Comparison of ENCODE assay signal across 15 cellular contexts in genomic region chr6:139853302-139853992, GRCh38.
DNase-seq lines count a peak whose midpoint lies in the region; ATAC-seq and TF ChIP-seq lines count a peak whose summit lies in the region.
"Had no signal": no experiment of that assay in that cellular context is flagged by ENCODE, and none has a peak within 500 bp of the region (broad histone marks: within the 10 kb centered on the region; RNA-seq: fewer than 3 reads in every experiment).

No MANE protein-coding gene starts in this region.

- H3K4me1 ChIP-seq in colonic mucosa (peaks cover 3% of the 10 kb centered on the region), mucosa of descending colon (ENCODE audit: low read depth) (peaks cover 21% of the 10 kb centered on the region), tibial nerve (peaks cover 0 to 11% (median 0%) of the 10 kb centered on the region in 4 donors)

- H3K36me3 Mint-ChIP-seq in activated CD4-positive, alpha-beta memory T cell treated with anti-CD3 and anti-CD28 coated beads for 36 hours = no peaks in the 10 kb centered on the region

- POLR2A ChIA-PET in AG04449 (lab: Yijun Ruan, JAX) (interaction anchor here (0.6 to 5.8 kb wide), 4 partner anchors 89 to 1046 kb away, joined by 3 to 46 read pairs (median 3); partner anchors contain the start of gene CITED2), HEK293T (lab: Yijun Ruan, JAX) (interaction anchor here (1.6 to 3.2 kb wide), 2 partner anchors 10 to 479 kb away, joined by 3 to 19 read pairs; partner anchors contain the start of gene CITED2)
- POLR2A ChIA-PET in activated CD4-positive, alpha-beta memory T cell treated with anti-CD3 and anti-CD28 coated beads for 36 hours (lab: Charles Lee) = no interaction called here

- peaks cover 2% of the 10 kb centered on the region for H3K27me3 Mint-ChIP-seq in activated CD4-positive, alpha-beta memory T cell treated with anti-CD3 and anti-CD28 coated beads for 36 hours
- H3K27me3 Mint-ChIP-seq: B cell had no signal

- H3K36me3 ChIP-seq in colonic mucosa (no peaks in the 10 kb centered on the region), mucosa of descending colon (ENCODE audit: low read depth) (no peaks in the 10 kb centered on the region), tibial nerve (no peaks in the 10 kb centered on the region)
- H3K36me3 ChIP-seq: SJSA1 had no signal

- no peak for TF ChIP-seq EP300 in tibial nerve (IDR thresholded peaks at IDR 0.05)

- intact Hi-C loops in colonic mucosa (cut with DNase I) (no loop called here), mucosa of descending colon (cut with DNase I, micrococcal nuclease) (loop anchor here (5.0 to 10.0 kb wide), 2 partner anchors 476 to 479 kb away; partner anchors contain the start of gene CITED2 (in 1 of the 2))
- intact Hi-C loops in activated CD4-positive, alpha-beta memory T cell treated with anti-CD3 and anti-CD28 coated beads for 36 hours (cut with micrococcal nuclease) = no loop called here

- no peak overlapping the region for H3K9ac ChIP-seq in colonic mucosa (ENCODE audit: low read depth in 2 of 2, low read length in 2 of 2)

- no peak for TF ChIP-seq CTCF in AG04449 (IDR thresholded peaks at IDR 0.05; ENCODE audit: insufficient read depth, low read length, missing control alignments)
- TF ChIP-seq CTCF in colonic mucosa (IDR thresholded peaks at IDR 0.05) = no peak
- no peak for TF ChIP-seq CTCF in mucosa of descending colon (IDR thresholded peaks at IDR 0.05)
- TF ChIP-seq CTCF in tibial nerve (IDR thresholded peaks at IDR 0.05) = no peak

- peaks cover 5% of the 10 kb centered on the region for H3K9me3 Mint-ChIP-seq in activated CD4-positive, alpha-beta memory T cell treated with anti-CD3 and anti-CD28 coated beads for 36 hours

- H3K27me3 ChIP-seq in colonic mucosa (no peaks in the 10 kb centered on the region), tibial nerve (no peaks in the 10 kb centered on the region)
- H3K27me3 ChIP-seq: SJSA1 had no signal

- H3K9me3 ChIP-seq in colonic mucosa (no peaks in the 10 kb centered on the region), mucosa of descending colon (no peaks in the 10 kb centered on the region), tibial nerve (peaks cover 0 to 16% (median 5%) of the 10 kb centered on the region in 4 donors)
- H3K9me3 ChIP-seq: SJSA1 had no signal

- no peak overlapping the region for H3K27ac Mint-ChIP-seq in activated CD4-positive, alpha-beta memory T cell treated with anti-CD3 and anti-CD28 coated beads for 36 hours
- H3K27ac Mint-ChIP-seq: B cell had no signal

- no peak overlapping the region for H3K4me3 Mint-ChIP-seq in activated CD4-positive, alpha-beta memory T cell treated with anti-CD3 and anti-CD28 coated beads for 36 hours
- H3K4me3 Mint-ChIP-seq: B cell, neural crest cell had no signal

- peak; percentile 90 for ATAC-seq in mucosa of descending colon

- 31 to 32% methylated on average over 3 of the region's 3 CpGs for WGBS in tibial nerve, 2 donors

- H3K27ac ChIP-seq in colonic mucosa (peak overlapping the region; percentile 68), tibial nerve (no peak overlapping the region)
- H3K27ac ChIP-seq: HL-60, SJSA1 had no signal

- CTCF ChIA-PET in AG04449 (lab: Yijun Ruan, JAX) = interaction anchor here (1.5 kb wide), 1 partner anchor 484 kb away, joined by 3 read pairs; no protein-coding TSS in a partner anchor
- CTCF ChIA-PET in HEK293T (lab: Yijun Ruan, JAX) = interaction anchor here (1.1 kb wide), 1 partner anchor 481 kb away, joined by 4 read pairs; no protein-coding TSS in a partner anchor
- CTCF ChIA-PET in activated CD4-positive, alpha-beta memory T cell treated with anti-CD3 and anti-CD28 coated beads for 36 hours (lab: Charles Lee) = interaction anchor here (1.1 to 1.5 kb wide), 2 partner anchors 13 to 484 kb away, joined by 3 read pairs; no protein-coding TSS in a partner anchor

- H3K4me1 Mint-ChIP-seq in activated CD4-positive, alpha-beta memory T cell treated with anti-CD3 and anti-CD28 coated beads for 36 hours (ENCODE audit: low read depth) = no peaks in the 10 kb centered on the region
- H3K4me1 Mint-ChIP-seq: B cell had no signal

- DNase-seq in AG04449 (ENCODE audit: low read depth, low spot score) (peak; percentile 53), HEK293T (ENCODE audit: extremely low spot score) (no peak), colonic mucosa (peak; percentile 73), mucosa of descending colon (peak in 1 of 3 donors; percentile 77), islet precursor cell (no peak), T-helper 1 cell (no peak), tibial nerve (ENCODE audit: low spot score in 2 of 2) (no peak)
- DNase-seq in activated CD4-positive, alpha-beta memory T cell treated with anti-CD3 and anti-CD28 coated beads for 36 hours = no peak
- DNase-seq: GDM1, NCI-H1092, NCI-H69 had no signal

- no peak for TF ChIP-seq POLR2A in tibial nerve (IDR thresholded peaks at IDR 0.05)

- no peak overlapping the region for H3K4me3 ChIP-seq in AG04449 (ENCODE audit: low read depth, low read length)
- no peak overlapping the region for H3K4me3 ChIP-seq in colonic mucosa
- no peak overlapping the region for H3K4me3 ChIP-seq in mucosa of descending colon
- H3K4me3 ChIP-seq in tibial nerve = no peak overlapping the region
- H3K4me3 ChIP-seq: SJSA1 had no signal

TF ChIP-seq in HEK293T, 16 proteins besides CTCF, POLR2A, EP300 and RAD21:
- TF ChIP-seq TARDBP (IDR thresholded peaks at IDR 0.05) (no peak), NFRKB (IDR thresholded peaks at IDR 0.05) (no peak), ARNT (IDR thresholded peaks at IDR 0.05) (0 out of 2 replicates have a peak, but pooled peaks have one; percentile 15), CTBP1 (IDR thresholded peaks at IDR 0.05; ENCODE audit: borderline replicate concordance) (peak; percentile 63; the same call in 1 of the 2 replicates), PKNOX1 (IDR thresholded peaks at IDR 0.05) (peak; percentile 59)

Comparison
In these comparisons a context has a peak if more than half of its experiments do, and no peak if none do; other contexts are left out.
1. DNase-seq: peak in AG04449 (single experiment) and colonic mucosa (single experiment); none in HEK293T (single experiment), activated CD4-positive, alpha-beta memory T cell treated with anti-CD3 and anti-CD28 coated beads for 36 hours (single experiment), islet precursor cell (single experiment), T-helper 1 cell (0 of 5) and tibial nerve (0 of 2).
2. intact Hi-C loops: an anchor here in mucosa of descending colon (5.0 to 10.0 kb wide); none called in colonic mucosa and activated CD4-positive, alpha-beta memory T cell treated with anti-CD3 and anti-CD28 coated beads for 36 hours.